Comparison of ENCODE assay signal across 21 cellular contexts in the genomic region with DNA sequence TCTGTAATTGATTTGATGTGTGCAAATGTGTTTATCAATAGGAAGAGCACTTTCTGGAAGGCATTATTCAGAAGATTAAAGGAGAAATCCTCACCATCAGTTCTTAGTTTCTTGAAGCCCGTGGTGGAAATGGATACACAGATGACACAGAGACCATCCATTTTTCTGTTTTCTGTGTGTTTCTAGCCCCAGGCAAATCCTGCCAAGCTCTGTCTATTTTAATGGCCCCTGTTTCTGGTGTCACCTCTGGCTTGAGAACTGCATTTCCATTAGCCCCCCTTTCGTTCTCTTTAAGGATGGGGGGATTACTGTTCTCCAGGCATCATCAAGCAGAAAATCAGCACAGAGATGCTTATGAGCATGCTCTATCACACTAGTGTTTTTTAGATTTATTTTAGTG.
"Had no signal": no experiment of that assay in that cellular context is flagged by ENCODE, and none has a peak within 500 bp of the region (broad histone marks: within the 10 kb centered on the region; RNA-seq: fewer than 3 reads in every experiment).

No MANE protein-coding gene starts in this region.

- H3K36me3 ChIP-seq: esophagus squamous epithelium, left ventricle myocardium inferior, lower lobe of right lung, ovary, sigmoid colon, thyroid gland, vagina had no signal

- H3K36me3 Mint-ChIP-seq: natural killer cell; stimulated activated effector memory CD8-positive, alpha-beta T cell treated with anti-CD3 and anti-CD28 coated beads, Interleukin-12 subunit alpha, Interleukin-12 subunit beta, amount 100 ng/mL, for 72 hours had no signal

- DNase-seq: effector memory CD8-positive, alpha-beta T cell; esophagus squamous epithelium; left cardiac atrium; left ventricle myocardium inferior; lower lobe of right lung; natural killer cell; occipital lobe; ovary; posterior cingulate gyrus; psoas muscle; right cardiac atrium; sigmoid colon; stimulated activated CD4-positive, alpha-beta T cell treated with anti-CD3 and anti-CD28 coated beads, Interleukin-2, amount 100 ng/mL, for 24 hours; stimulated activated CD4-positive, alpha-beta T cell treated with anti-CD3 and anti-CD28 coated beads, Interleukin-4, amount 100 ng/mL, for 24 hours; stimulated activated naive CD4-positive, alpha-beta T cell treated with Interleukin-2 at 50 U/mL for 16 hours; stomach; thyroid gland; trophoblast cell had no signal

- H3K9me3 ChIP-seq: esophagus squamous epithelium, left ventricle myocardium inferior, lower lobe of right lung, ovary, psoas muscle, sigmoid colon, stomach, thyroid gland, vagina had no signal

- H3K4me3 ChIP-seq: coronary artery, esophagus squamous epithelium, left ventricle myocardium inferior, lower lobe of right lung, ovary, psoas muscle, sigmoid colon, stomach, thyroid gland, vagina had no signal

- H3K9me3 Mint-ChIP-seq: effector memory CD8-positive, alpha-beta T cell; natural killer cell; stimulated activated effector memory CD8-positive, alpha-beta T cell treated with anti-CD3 and anti-CD28 coated beads, Interleukin-12 subunit alpha, Interleukin-12 subunit beta, amount 100 ng/mL, for 72 hours had no signal

- ATAC-seq: effector memory CD8-positive, alpha-beta T cell; left cardiac atrium; lower lobe of right lung; natural killer cell; psoas muscle had no signal

- H3K4me3 Mint-ChIP-seq: effector memory CD8-positive, alpha-beta T cell; natural killer cell; stimulated activated effector memory CD8-positive, alpha-beta T cell treated with anti-CD3 and anti-CD28 coated beads, Interleukin-12 subunit alpha, Interleukin-12 subunit beta, amount 100 ng/mL, for 72 hours had no signal

- H3K27ac Mint-ChIP-seq: effector memory CD8-positive, alpha-beta T cell; natural killer cell had no signal

- H3K27ac ChIP-seq: coronary artery, esophagus squamous epithelium, left ventricle myocardium inferior, lower lobe of right lung, ovary, psoas muscle, stomach, thyroid gland, vagina had no signal

- H3K4me1 Mint-ChIP-seq: stimulated activated effector memory CD8-positive, alpha-beta T cell treated with anti-CD3 and anti-CD28 coated beads, Interleukin-12 subunit alpha, Interleukin-12 subunit beta, amount 100 ng/mL, for 72 hours had no signal

- H3K4me1 ChIP-seq: psoas muscle had no signal
